Comparison of ENCODE assay signal across 12 cellular contexts in genomic region chr14:104640681-104641080, GRCh38. TPM values are rescaled to one million over a fixed set of nuclear protein-coding genes. Genes with fewer than 3 reads are reported as not detected.
A peak's percentile ranks its signal among the peaks of the same experiment; 100 is the strongest.
DNase-seq lines count a peak whose midpoint lies in the region; ATAC-seq, FAIRE-seq and TF ChIP-seq lines count a peak whose summit lies in the region.
"Had no signal": no experiment of that assay in that cellular context is flagged by ENCODE, and none has a peak within 500 bp of the region (broad histone marks: within the 10 kb centered on the region; RNA-seq: fewer than 3 reads in every experiment).

No MANE protein-coding gene starts in this region.

- H4K20me1 ChIP-seq in BLaER1 treated with 17β-estradiol and CSF1 and Interleukin-3, amounts not matched to agents 10 nM and 100 nM = no peaks in the 10 kb centered on the region
- no peaks in the 10 kb centered on the region for H4K20me1 ChIP-seq in osteoblast (ENCODE audit: insufficient read depth, low read length)

- no peak for ATAC-seq in A549
- no peak for ATAC-seq in left lobe of liver

- peak overlapping the region in 10 of 11 experiments; percentile 4 to 80 (median 26); a peak in 9 of 22 replicates for H3K9ac ChIP-seq in BLaER1 treated with 17β-estradiol and CSF1 and Interleukin-3, amounts not matched to agents 10 nM and 100 nM

- H3K9me3 Mint-ChIP-seq in immature natural killer cell = no peaks in the 10 kb centered on the region

- peaks cover 0 to 2% (median 0%) of the 10 kb centered on the region in 11 experiments; a peak in 1 of 22 replicates for H3K36me3 ChIP-seq in BLaER1 treated with 17β-estradiol and CSF1 and Interleukin-3, amounts not matched to agents 10 nM and 100 nM
- H3K36me3 ChIP-seq in osteoblast (ENCODE audit: insufficient read depth, low read length) = no peaks in the 10 kb centered on the region
- H3K36me3 ChIP-seq: BE2C had no signal

- no peak overlapping the region for H3K27ac Mint-ChIP-seq in immature natural killer cell

- WGBS in A549 (ENCODE audit: missing lambda C conversion rate) = 59% methylated on average over 7 of the region's 10 CpGs

- peaks cover 0 to 5% (median 0%) of the 10 kb centered on the region in 3 donors for H3K36me3 Mint-ChIP-seq in immature natural killer cell

- no peak overlapping the region for H3K4me3 ChIP-seq in A549
- H3K4me3 ChIP-seq in BLaER1 treated with 17β-estradiol and CSF1 and Interleukin-3, amounts not matched to agents 10 nM and 100 nM = no peak overlapping the region
- H3K4me3 ChIP-seq in osteoblast (ENCODE audit: insufficient read depth, low read length) = no peak overlapping the region
- H3K4me3 ChIP-seq: K562 had no signal

- POLR2A ChIA-PET in A549 (lab: Yijun Ruan, JAX) = no interaction called here

- H3K27me3 ChIP-seq in BLaER1 treated with 17β-estradiol and CSF1 and Interleukin-3, amounts not matched to agents 10 nM and 100 nM = peaks cover 0 to 5% (median 0%) of the 10 kb centered on the region in 11 experiments; a peak in 4 of 22 replicates
- peaks cover 4% of the 10 kb centered on the region for H3K27me3 ChIP-seq in osteoblast (ENCODE audit: insufficient read depth, low read length)
- H3K27me3 ChIP-seq: BE2C had no signal

- no peaks in the 10 kb centered on the region for H3K4me1 Mint-ChIP-seq in immature natural killer cell

- H3K9me3 ChIP-seq in A549 = 0 out of 3 replicates have a peak, but pooled peaks cover 6% of the 10 kb centered on the region
- H3K9me3 ChIP-seq in BLaER1 treated with 17β-estradiol and CSF1 and Interleukin-3, amounts not matched to agents 10 nM and 100 nM (replicated peaks in 1 of 11) = peaks cover 4 to 7% (median 6%) of the 10 kb centered on the region in 11 experiments; a peak in 21 of 22 replicates
- peaks cover 3% of the 10 kb centered on the region for H3K9me3 ChIP-seq in osteoblast (ENCODE audit: low read depth, low read length)
- H3K9me3 ChIP-seq: BE2C had no signal

- peaks cover 11% of the 10 kb centered on the region; the same call in 1 of the 3 replicates for H3K4me1 ChIP-seq in A549
- H3K4me1 ChIP-seq in BLaER1 treated with 17β-estradiol and CSF1 and Interleukin-3, amounts not matched to agents 10 nM and 100 nM = peaks cover 49 to 81% (median 67%) of the 10 kb centered on the region in 10 experiments
- H3K4me1 ChIP-seq in osteoblast (ENCODE audit: insufficient read depth, low read length) = no peaks in the 10 kb centered on the region

- H3K27me3 Mint-ChIP-seq in immature natural killer cell (ENCODE audit: low read depth in 3 of 3) = peaks cover 2 to 8% (median 2%) of the 10 kb centered on the region in 3 donors

- CTCF ChIA-PET in A549 (lab: Yijun Ruan, JAX) = interaction anchor here (0.6 to 6.3 kb wide), 33 partner anchors 9 to 607 kb away, joined by 3 to 45 read pairs (median 4); no protein-coding TSS in a partner anchor

- no peak overlapping the region for H3K4me3 Mint-ChIP-seq in immature natural killer cell

- DNase-seq in A549 (ENCODE audit: low read depth in 1 of 2, low spot score in 1 of 2) (no peak), HTR-8/SVneo (ENCODE audit: insufficient read length, low spot score) (no peak), osteoblast (ENCODE audit: insufficient read length, low spot score, missing footprints) (peak; percentile 86), iPS-NIHi11 (ENCODE audit: low spot score) (no peak), left lobe of liver (ENCODE audit: low spot score) (no peak), immature natural killer cell (no peak)
- DNase-seq: GF-D8 had no signal

- no peak for TF ChIP-seq CTCF in A549 (IDR thresholded peaks at IDR 0.05)
- no peak for TF ChIP-seq CTCF in osteoblast (IDR thresholded peaks at IDR 0.05; ENCODE audit: extremely low read depth, low read depth, low read length)

- no peak for TF ChIP-seq RAD21 in A549 (conservative IDR thresholded peaks at IDR 0.05 in 1 of 2, IDR thresholded peaks at IDR 0.05 in 1 of 2)

- H3K27ac ChIP-seq in A549 (no peak overlapping the region; a peak in 1 of 6 replicates), osteoblast (ENCODE audit: low read depth, low read length) (no peak overlapping the region)
- peak overlapping the region in 1 of 11 experiments; percentile 21; a peak in 4 of 22 replicates for H3K27ac ChIP-seq in BLaER1 treated with 17β-estradiol and CSF1 and Interleukin-3, amounts not matched to agents 10 nM and 100 nM

- peak overlapping the region; percentile 86; the same call in 1 of the 3 replicates for H3K4me2 ChIP-seq in A549
- peak overlapping the region; percentile 59 to 79 (median 71); a peak in 20 of 22 replicates for H3K4me2 ChIP-seq in BLaER1 treated with 17β-estradiol and CSF1 and Interleukin-3, amounts not matched to agents 10 nM and 100 nM
- H3K4me2 ChIP-seq in osteoblast (ENCODE audit: insufficient read depth, low read length) = no peak overlapping the region

- H2AFZ ChIP-seq in osteoblast (ENCODE audit: low read length) = no peak overlapping the region

- FAIRE-seq in A549 (lab: Jason Lieb, UNC) (no peak), HTR-8/SVneo (lab: Jason Lieb, UNC) (peak; percentile 9)
- FAIRE-seq: A204.1 had no signal

- TF ChIP-seq EP300 in A549 (IDR thresholded peaks at IDR 0.05) = no peak

- TF ChIP-seq POLR2A in A549 (IDR thresholded peaks at IDR 0.05; ENCODE audit: low read length) = no peak

- no peaks in the 10 kb centered on the region for H3K79me2 ChIP-seq in osteoblast (ENCODE audit: insufficient read depth, low read length)

TF ChIP-seq in A549, 52 proteins besides CTCF, POLR2A, EP300 and RAD21 (continues in another document):
- TF ChIP-seq CEBPB (IDR thresholded peaks at IDR 0.05) = no peak
- TF ChIP-seq, protein P1, sequence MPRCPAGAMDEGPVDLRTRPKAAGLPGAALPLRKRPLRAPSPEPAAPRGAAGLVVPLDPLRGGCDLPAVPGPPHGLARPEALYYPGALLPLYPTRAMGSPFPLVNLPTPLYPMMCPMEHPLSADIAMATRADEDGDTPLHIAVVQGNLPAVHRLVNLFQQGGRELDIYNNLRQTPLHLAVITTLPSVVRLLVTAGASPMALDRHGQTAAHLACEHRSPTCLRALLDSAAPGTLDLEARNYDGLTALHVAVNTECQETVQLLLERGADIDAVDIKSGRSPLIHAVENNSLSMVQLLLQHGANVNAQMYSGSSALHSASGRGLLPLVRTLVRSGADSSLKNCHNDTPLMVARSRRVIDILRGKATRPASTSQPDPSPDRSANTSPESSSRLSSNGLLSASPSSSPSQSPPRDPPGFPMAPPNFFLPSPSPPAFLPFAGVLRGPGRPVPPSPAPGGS (IDR thresholded peaks at IDR 0.05) = no peak
- no peak for TF ChIP-seq MAFK (IDR thresholded peaks at IDR 0.05; ENCODE audit: partially characterized antibody)
- TF ChIP-seq RFX5 (IDR thresholded peaks at IDR 0.05) = no peak
- no peak for TF ChIP-seq MYC (IDR thresholded peaks at IDR 0.05; ENCODE audit: borderline replicate concordance, low read length)
- TF ChIP-seq HDAC2 (IDR thresholded peaks at IDR 0.05) = no peak
- no peak for TF ChIP-seq ELK1 (IDR thresholded peaks at IDR 0.05; ENCODE audit: low read depth, low read length)
- no peak for TF ChIP-seq PBX3 (IDR thresholded peaks at IDR 0.05)
- TF ChIP-seq HEYL (CRISPR knock-in tag; IDR thresholded peaks at IDR 0.05) = no peak
- TF ChIP-seq MAZ (IDR thresholded peaks at IDR 0.05; ENCODE audit: borderline replicate concordance, low read depth, low read length) = no peak
- TF ChIP-seq NR3C1 (IDR thresholded peaks at IDR 0.05) = no peak
- TF ChIP-seq CHD2 (IDR thresholded peaks at IDR 0.05; ENCODE audit: low read length, partially characterized antibody) = no peak

RNA-seq across cellular contexts. Expression of gene TMEM179, which starts 36.1 kb away (rescaled TPM):
- polyA plus RNA-seq in A549 (2011; rRNA removed) = 0.20 TPM in 1 of 2 replicates, not detected in the other
- polyA plus RNA-seq in A549 (2012; cell fraction: cytosol; rRNA removed) = 0.28 and 0.74 TPM in 2 replicates
- 0.49 and 1.2 TPM in 2 replicates for polyA plus RNA-seq in A549 (2012; cell fraction: nucleus; rRNA removed)
- polyA plus RNA-seq in A549 (2017; fragmentation: RNase III; extraction: RNeasy Plus Mini Kit Qiagen cat#74134 plus additional on column Dnase treatment) = 0.50 to 0.79 TPM (median 0.63 TPM) in 3 replicates
- polyA minus RNA-seq in A549 (2011; rRNA and poly(A)+ RNA removed) = 0.54 TPM in 1 of 2 replicates, not detected in the other
- total RNA-seq in osteoblast = not detected in 2 replicates
- 0.30 TPM for total RNA-seq in left lobe of liver
- polyA plus RNA-seq in immature natural killer cell = not detected
- total RNA-seq: H4, K562 had no signal
- polyA plus RNA-seq: K562 had no signal

RNA-seq across cellular contexts. Expression of gene INF2, which starts 48.7 kb away (rescaled TPM):
- polyA plus RNA-seq in A549 (2011; rRNA removed) (23.6 and 24.7 TPM in 2 replicates), A549 (2017; fragmentation: RNase III; extraction: RNeasy Plus Mini Kit Qiagen cat#74134 plus additional on column Dnase treatment) (71.2 to 76.6 TPM (median 72.0 TPM) in 3 replicates), immature natural killer cell (1 to 10 TPM in 2 of 3 donors, not detected in 1; 1.5 to 2.5 TPM)
- 68.4 and 94.0 TPM in 2 replicates for polyA plus RNA-seq in A549 (2012; cell fraction: cytosol; rRNA removed)
- polyA plus RNA-seq in A549 (2012; cell fraction: nucleus; rRNA removed) = 224 and 375 TPM in 2 replicates
- polyA minus RNA-seq in A549 (2011; rRNA and poly(A)+ RNA removed) = 19.6 and 27.7 TPM in 2 replicates
- total RNA-seq in osteoblast (46.6 and 49.2 TPM in 2 replicates), left lobe of liver (63.1 TPM)
